Comparison of ENCODE assay signal across 14 cellular contexts in genomic region chr5:11683666-11684065, GRCh38.
DNase-seq lines count a peak whose midpoint lies in the region; ATAC-seq lines count a peak whose summit lies in the region.
"Had no signal": no experiment of that assay in that cellular context is flagged by ENCODE, and none has a peak within 500 bp of the region (broad histone marks: within the 10 kb centered on the region; RNA-seq: fewer than 3 reads in every experiment).

No MANE protein-coding gene starts in this region.

- no peak for ATAC-seq in GM19463 (IDR thresholded peaks at IDR 0.05; ENCODE audit: unreplicated experiment)

- DNase-seq in CD1c-positive myeloid dendritic cell (ENCODE audit: extremely low spot score) = peak; percentile 77
- peak; percentile 39 to 44 for DNase-seq in NCI-H446 (lab: John Stamatoyannopoulos, UW)
- peak; percentile 40 for DNase-seq in globus pallidus (ENCODE audit: low spot score)
- DNase-seq in putamen (ENCODE audit: low spot score) = peak; percentile 21
- no peak for DNase-seq in SW 1271 (lab: John Stamatoyannopoulos, UW)
- DNase-seq in kidney glomerular epithelial cell (lab: John Stamatoyannopoulos, UW) = no peak
- DNase-seq: AML-193; Calu3; CD4-positive, alpha-beta T cell; DMS79; NCI-H1105; NCI-H1694 treated with DMSO at 0.1 percent for 48 hours; NCI-H82 had no signal

Comparison
In these comparisons a context has a peak if more than half of its experiments do, and no peak if none do; other contexts are left out.
1. DNase-seq: peak in CD1c-positive myeloid dendritic cell (single experiment), NCI-H446 (2 of 2), globus pallidus (single experiment) and putamen (single experiment); none in SW 1271 (0 of 2) and kidney glomerular epithelial cell (single experiment).